Comparison of ENCODE assay signal across 28 cellular contexts in genomic region chr18:48060947-48061346, GRCh38.
A peak's percentile ranks its signal among the peaks of the same experiment; 100 is the strongest.
DNase-seq lines count a peak whose midpoint lies in the region; ATAC-seq, FAIRE-seq and TF ChIP-seq lines count a peak whose summit lies in the region.
"Had no signal": no experiment of that assay in that cellular context is flagged by ENCODE, and none has a peak within 500 bp of the region (broad histone marks: within the 10 kb centered on the region; RNA-seq: fewer than 3 reads in every experiment).

No MANE protein-coding gene starts in this region.

- H3K4me3 Mint-ChIP-seq in activated T-cell treated with anti-CD3 and anti-CD28 coated beads, Interleukin-2, amount 50 U/mL, for 4 hours: no peak overlapping the region
- H3K4me3 Mint-ChIP-seq: B cell; CD8-positive, alpha-beta T cell had no signal

- TF ChIP-seq EP300 in HepG2 (IDR thresholded peaks at IDR 0.05; ENCODE audit: low read depth in 2 of 2, low read length in 2 of 2) (no peak), HepG2 (CRISPR knock-in tag; IDR thresholded peaks at IDR 0.05; ENCODE audit: borderline replicate concordance) (no peak)

- POLR2A ChIA-PET in HepG2 (lab: Yijun Ruan, JAX): no interaction called here

- no peak overlapping the region for H3K9ac ChIP-seq in HepG2 (ENCODE audit: insufficient read depth, low read depth, low read length)
- H3K9ac ChIP-seq in mammary epithelial cell (ENCODE audit: insufficient read depth, low read length): no peak overlapping the region

- H3K27me3 Mint-ChIP-seq in activated T-cell treated with anti-CD3 and anti-CD28 coated beads, Interleukin-2, amount 50 U/mL, for 4 hours (ENCODE audit: low read depth): peaks cover 26% of the 10 kb centered on the region

- no TSS peak for BruUV-seq in HepG2 (replicated peaks; lab: Mats Ljungman, UMichigan)
- no TSS peak for BruUV-seq in mammary epithelial cell (replicated peaks; lab: Mats Ljungman, UMichigan)

- H3K79me2 ChIP-seq in HepG2 (ENCODE audit: insufficient read depth, low read length) (no peaks in the 10 kb centered on the region), mammary epithelial cell (ENCODE audit: insufficient read depth, low read length) (no peaks in the 10 kb centered on the region)

- no peaks in the 10 kb centered on the region for H3K36me3 Mint-ChIP-seq in activated T-cell treated with anti-CD3 and anti-CD28 coated beads, Interleukin-2, amount 50 U/mL, for 4 hours (ENCODE audit: insufficient read depth)
- H3K36me3 Mint-ChIP-seq: CD8-positive, alpha-beta T cell had no signal

- dilution Hi-C loops in mammary epithelial cell (cut with HindIII; ENCODE audit: low sequenced_read_pairs): loop anchor here (5.0 kb wide), 1 partner anchor 71 kb away; no protein-coding TSS in a partner anchor

- WGBS in esophagus, 2 donors: 81 to 82% methylated on average over 4 of the region's 4 CpGs
- WGBS in HepG2 (ENCODE audit: low lambda C conversion rate): 22% methylated on average over 4 of the region's 4 CpGs
- WGBS in small intestine, 3 donors: 49 to 64% (median 60%) methylated on average over 4 of the region's 4 CpGs
- WGBS in mammary epithelial cell (ENCODE audit: low coverage, missing lambda C conversion rate): 95% methylated on average over 4 of the region's 4 CpGs

- no peak for TF ChIP-seq POLR2A in HepG2 (IDR thresholded peaks at IDR 0.05; ENCODE audit: insufficient read depth in 1 of 2, low read depth in 2 of 2, low read length in 2 of 2)

- no peak for TF ChIP-seq RAD21 in HepG2 (CRISPR knock-in tag; IDR thresholded peaks at IDR 0.05)

- H3K9me3 Mint-ChIP-seq in activated T-cell treated with anti-CD3 and anti-CD28 coated beads, Interleukin-2, amount 50 U/mL, for 4 hours: peaks cover 5% of the 10 kb centered on the region

- H3K4me1 ChIP-seq in esophagus (ENCODE audit: control insufficient read depth in 2 of 2, insufficient read depth in 2 of 2, low read length in 1 of 2) (peaks cover 10 to 45% of the 10 kb centered on the region in 2 donors), HepG2 (ENCODE audit: insufficient read depth, low read length) (peaks cover 20% of the 10 kb centered on the region), small intestine (ENCODE audit: control insufficient read depth in 2 of 2, insufficient read depth in 1 of 2, low read depth in 1 of 2, low read length in 1 of 2) (peaks cover 0 to 3% of the 10 kb centered on the region in 2 donors), mammary epithelial cell (ENCODE audit: insufficient read depth, low read length) (peaks cover 10% of the 10 kb centered on the region)
- H3K4me1 ChIP-seq: Caco-2, SJSA1 had no signal

- no peak overlapping the region for H2AFZ ChIP-seq in HepG2 (ENCODE audit: low read length)
- H2AFZ ChIP-seq in mammary epithelial cell (ENCODE audit: low read depth, low read length): no peak overlapping the region

- ATAC-seq in HepG2: peak; percentile 86
- no peak for ATAC-seq in activated T-cell treated with anti-CD3 and anti-CD28 coated beads, Interleukin-2, amount 50 U/mL, for 4 hours
- ATAC-seq: CD8-positive, alpha-beta T cell; PC-3 had no signal

- H4K20me1 ChIP-seq in HepG2 (ENCODE audit: insufficient read depth, low read length) (no peaks in the 10 kb centered on the region), mammary epithelial cell (ENCODE audit: insufficient read depth, low read length) (no peaks in the 10 kb centered on the region)

- peak overlapping the region; percentile 90 to 93 for H3K27ac ChIP-seq in esophagus (ENCODE audit: low read depth in 2 of 2, low read length in 1 of 2)
- H3K27ac ChIP-seq in HepG2 (ENCODE audit: extremely low read length, insufficient read depth, low read length): no peak overlapping the region
- H3K27ac ChIP-seq in small intestine (ENCODE audit: low read depth in 1 of 2, low read length in 1 of 2): no peak overlapping the region
- no peak overlapping the region for H3K27ac ChIP-seq in mammary epithelial cell (ENCODE audit: insufficient read depth, low read depth, low read length)
- H3K27ac ChIP-seq: C4-2B, HL-60, SJSA1 had no signal

- no peaks in the 10 kb centered on the region for H3K4me1 Mint-ChIP-seq in activated T-cell treated with anti-CD3 and anti-CD28 coated beads, Interleukin-2, amount 50 U/mL, for 4 hours (ENCODE audit: low read depth)
- H3K4me1 Mint-ChIP-seq: B cell had no signal

- no peaks in the 10 kb centered on the region for H3K9me3 ChIP-seq in esophagus (ENCODE audit: control insufficient read depth in 2 of 2, insufficient read depth in 1 of 2, low read depth in 1 of 2, low read length in 1 of 2)
- H3K9me3 ChIP-seq in HepG2 (ENCODE audit: low read length): no peaks in the 10 kb centered on the region
- H3K9me3 ChIP-seq in small intestine (ENCODE audit: control insufficient read depth, low read depth): no peaks in the 10 kb centered on the region
- no peaks in the 10 kb centered on the region for H3K9me3 ChIP-seq in mammary epithelial cell (replicated peaks; ENCODE audit: insufficient read depth, low read length)
- H3K9me3 ChIP-seq: Caco-2, SJSA1 had no signal

- FAIRE-seq in HepG2 (lab: Jason Lieb, UNC) (no peak), small intestine (lab: Jason Lieb, UNC) (no peak)
- FAIRE-seq: GM12892 had no signal

- intact Hi-C loops in HepG2 (cut with micrococcal nuclease; ENCODE audit: unreplicated experiment) (no loop called here), mammary epithelial cell (cut with micrococcal nuclease) (no loop called here)

- DNase-seq in HepG2 (ENCODE audit: low spot score): peak; percentile 29
- peak; percentile 65 for DNase-seq in small intestine
- DNase-seq in HUDEP-2 (lab: John Stamatoyannopoulos, UW; ENCODE audit: unreplicated experiment in 76 of 76): no peak
- no peak for DNase-seq in H4 (ENCODE audit: low spot score)
- DNase-seq in mammary epithelial cell: no peak
- DNase-seq in activated T-cell treated with anti-CD3 and anti-CD28 coated beads, Interleukin-2, amount 50 U/mL, for 4 hours: no peak
- DNase-seq: Caco-2; CD8-positive, alpha-beta T cell; DMS79; EL; GDM1; H7; Karpas-422; NCI-H1092; NCI-H1417 treated with DMSO at 0.1 percent for 48 hours; NCI-H1694 treated with DMSO at 0.1 percent for 48 hours; NCI-H2081 treated with DMSO at 0.1 percent for 48 hours; NCI-H526; NCI-H82; NK-92 treated with Interleukin-12 subunit alpha and Interleukin-12 subunit beta, amount 100 ng/mL, for 24 hours; PC-3; Right ventricle myocardium superior had no signal

- no peak overlapping the region for H3K4me3 ChIP-seq in esophagus (ENCODE audit: low read depth in 1 of 2, low read length in 2 of 2)
- H3K4me3 ChIP-seq in HepG2 (replicated peaks in 1 of 3; ENCODE audit: insufficient read depth in 1 of 3, low read depth in 2 of 3, low read length in 3 of 3): no peak overlapping the region
- H3K4me3 ChIP-seq in small intestine (ENCODE audit: low read depth in 1 of 2, low read length in 2 of 2): no peak overlapping the region
- no peak overlapping the region for H3K4me3 ChIP-seq in mammary epithelial cell (replicated peaks in 1 of 3; ENCODE audit: insufficient read depth in 1 of 3, low read depth in 2 of 3, low read length in 3 of 3)
- H3K4me3 ChIP-seq: SJSA1 had no signal

- in situ Hi-C loops in HepG2 (cut with HindIII; ENCODE audit: extremely low pct_ligation_motif_present, low pct_unique_long_range_greater_than_20kb) (no loop called here), mammary epithelial cell (cut with MboI; ENCODE audit: low sequenced_read_pairs in 2 of 2) (no loop called here)

- H3K4me2 ChIP-seq in HepG2 (ENCODE audit: low read depth, low read length) (peak overlapping the region; percentile 30), mammary epithelial cell (ENCODE audit: insufficient read depth, low read depth, low read length) (no peak overlapping the region)

- TF ChIP-seq CTCF in HepG2 (CRISPR knock-in tag; IDR thresholded peaks at IDR 0.05): 0 out of 2 replicates have a peak, but pooled peaks have one; percentile 15
- TF ChIP-seq CTCF in mammary epithelial cell (conservative IDR thresholded peaks at IDR 0.05 in 1 of 2, IDR thresholded peaks at IDR 0.05 in 1 of 2; ENCODE audit: extremely low read depth in 1 of 2, insufficient read depth in 1 of 2, low read depth in 1 of 2, low read length in 2 of 2): no peak

- H3K27me3 ChIP-seq in esophagus (ENCODE audit: control insufficient read depth in 1 of 2, insufficient read depth in 2 of 2, low read length in 2 of 2) (no peaks in the 10 kb centered on the region), HepG2 (ENCODE audit: control insufficient read depth in 1 of 2, insufficient read depth in 2 of 2, low read length in 2 of 2) (no peaks in the 10 kb centered on the region; a peak in 1 of 5 replicates), small intestine (ENCODE audit: control insufficient read depth in 2 of 2, insufficient read depth in 2 of 2, low read length in 2 of 2) (peaks cover 0 to 3% of the 10 kb centered on the region in 2 donors), mammary epithelial cell (ENCODE audit: insufficient read depth, low read length) (no peaks in the 10 kb centered on the region)

- CTCF ChIA-PET in HepG2 (lab: Yijun Ruan, JAX; ENCODE audit: low intra/inter-chr PET ratio, low total read pairs) (no interaction called here), mammary epithelial cell (lab: Charles Lee; ENCODE audit: low non-redundant PET) (no interaction called here)

- H3K36me3 ChIP-seq in esophagus (ENCODE audit: control insufficient read depth in 2 of 2, insufficient read depth in 2 of 2, low read length in 1 of 2): peaks cover 0 to 6% of the 10 kb centered on the region in 2 donors
- no peaks in the 10 kb centered on the region for H3K36me3 ChIP-seq in HepG2 (replicated peaks in 1 of 2; ENCODE audit: control insufficient read depth in 1 of 2, insufficient read depth in 2 of 2, low read length in 2 of 2)
- no peaks in the 10 kb centered on the region for H3K36me3 ChIP-seq in small intestine (ENCODE audit: control insufficient read depth in 2 of 2, insufficient read depth in 2 of 2, low read length in 2 of 2)
- H3K36me3 ChIP-seq in mammary epithelial cell (ENCODE audit: insufficient read depth, low read length): no peaks in the 10 kb centered on the region
- H3K36me3 ChIP-seq: SJSA1 had no signal

Comparison
In these comparisons a context has a peak if more than half of its experiments do, and no peak if none do; other contexts are left out.
1. H3K27ac ChIP-seq: peak in esophagus (2 of 2); none in HepG2 (single experiment), small intestine (0 of 2) and mammary epithelial cell (single experiment).
2. DNase-seq: peak in HepG2 (single experiment) and small intestine (single experiment); none in HUDEP-2 (0 of 76), H4 (single experiment), mammary epithelial cell (single experiment) and activated T-cell treated with anti-CD3 and anti-CD28 coated beads, Interleukin-2, amount 50 U/mL, for 4 hours (single experiment).